ENCODE assay signal across 8 cellular contexts in the genomic region with DNA sequence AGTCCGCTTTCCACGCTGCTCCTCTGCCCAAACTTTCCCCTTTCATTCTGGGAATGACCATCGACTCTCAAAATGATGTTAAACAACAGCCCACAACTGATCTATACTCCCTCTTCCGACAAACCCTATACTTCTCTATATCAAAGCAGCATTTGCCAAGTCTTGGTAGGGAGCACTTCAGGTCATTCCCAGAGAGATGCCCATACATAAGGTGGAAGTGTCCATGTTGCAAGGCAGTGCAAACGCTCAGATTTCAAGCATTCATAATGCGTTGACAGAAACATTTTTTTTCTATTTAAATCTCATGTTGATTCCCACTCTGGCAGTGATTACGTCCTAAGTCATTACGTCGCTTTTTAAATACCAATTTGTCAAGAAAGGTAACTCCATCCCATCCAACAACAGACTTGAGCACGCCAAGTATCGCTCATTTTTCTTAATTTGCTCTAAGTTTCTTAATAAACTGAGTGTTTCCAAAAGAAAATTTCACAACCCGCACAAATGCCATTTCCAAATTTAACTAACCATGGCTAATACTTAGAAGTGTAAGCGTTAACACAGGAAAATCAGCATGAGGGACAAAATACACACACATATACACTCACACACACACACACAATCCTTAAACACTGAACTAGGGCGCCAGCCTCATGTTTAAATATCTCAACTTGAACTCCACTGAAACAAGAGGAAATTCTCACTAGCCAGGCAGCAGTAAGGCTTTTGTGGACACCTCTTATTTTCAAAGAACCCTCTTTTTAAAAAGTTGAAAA. TPM values are rescaled to one million over a fixed set of nuclear protein-coding genes. Genes with fewer than 3 reads are reported as not detected.
DNase-seq lines count a peak whose midpoint lies in the region; ATAC-seq, FAIRE-seq and TF ChIP-seq lines count a peak whose summit lies in the region.

No MANE protein-coding gene starts in this region.

- POLR2A ChIA-PET in BJ (lab: Charles Lee): interaction anchor here (0.6 kb wide), 1 partner anchor 431 kb away, joined by 7 read pairs; no protein-coding TSS in a partner anchor

- peak overlapping the region; percentile 59 for H3K4me3 ChIP-seq in BJ (ENCODE audit: low read depth, low read length)
- peak overlapping the region; percentile 69 for H3K4me3 ChIP-seq in cardiac fibroblast (replicated peaks in 1 of 2; ENCODE audit: low read depth in 2 of 2, low read length in 2 of 2)

- TF ChIP-seq CTCF in BJ (IDR thresholded peaks at IDR 0.05; ENCODE audit: insufficient read depth, low read depth, low read length) (no peak), cardiac fibroblast (IDR thresholded peaks at IDR 0.05; ENCODE audit: low read depth, low read length) (no peak)

- DNase-seq in BJ (ENCODE audit: low read depth) (no peak), NCI-H2227 (lab: John Stamatoyannopoulos, UW; ENCODE audit: unreplicated experiment) (peak; percentile 7), cardiac fibroblast (ENCODE audit: low read depth in 2 of 2) (peak; percentile 34 to 44), medulla oblongata (ENCODE audit: extremely low spot score) (peak; percentile 37), urothelium cell line (ENCODE audit: low spot score) (peak; percentile 21), inferior parietal cortex (ENCODE audit: extremely low spot score) (no peak), AG08395 (ENCODE audit: low spot score) (no peak)

- FAIRE-seq in urothelium cell line (lab: Jason Lieb, UNC): no peak

- no peaks in the 10 kb centered on the region for H3K27me3 ChIP-seq in BJ (ENCODE audit: control insufficient read depth, insufficient read depth, low read length)

- CTCF ChIA-PET in BJ (lab: Yijun Ruan, JAX): no interaction called here

- no peaks in the 10 kb centered on the region for H3K36me3 ChIP-seq in BJ (ENCODE audit: control insufficient read depth, insufficient read depth, low read length)

- ATAC-seq in GM18517 (IDR thresholded peaks at IDR 0.05; ENCODE audit: unreplicated experiment): peak; percentile 2

RNA-seq across cellular contexts. Expression of a gene that starts 1.1 kb away (rescaled TPM):
- polyA plus RNA-seq in BJ (2011; rRNA removed): 3.8 and 8.5 TPM in 2 replicates
- 2.2 and 2.6 TPM in 2 replicates for polyA minus RNA-seq in BJ (2011; rRNA and poly(A)+ RNA removed)

Comparison
In these comparisons a context has a peak if more than half of its experiments do, and no peak if none do; other contexts are left out.
1. DNase-seq: peak in NCI-H2227 (single experiment), cardiac fibroblast (2 of 2), medulla oblongata (single experiment) and urothelium cell line (single experiment); none in BJ (single experiment), inferior parietal cortex (single experiment) and AG08395 (single experiment).